In genomic region chr2:219496781-219497494, GRCh38 we compare ENCODE assay signal across 2 cellular contexts.
TF ChIP-seq lines count a peak whose summit lies in the region.

No MANE protein-coding gene starts in this region.

TF ChIP-seq in SK-N-SH, 30 proteins besides CTCF, POLR2A, EP300 and RAD21:
- TF ChIP-seq FOSL2 (IDR thresholded peaks at IDR 0.05; ENCODE audit: borderline replicate concordance, low read depth) (no peak), SMC3 (IDR thresholded peaks at IDR 0.05; ENCODE audit: low read depth, low read length) (no peak), FOXJ3 (CRISPR knock-in tag; IDR thresholded peaks at IDR 0.05) (no peak), PBX3 (IDR thresholded peaks at IDR 0.05) (no peak), RXRA (IDR thresholded peaks at IDR 0.05; ENCODE audit: borderline replicate concordance, low read depth) (no peak), IRF3 (IDR thresholded peaks at IDR 0.05; ENCODE audit: low read depth, low read length) (no peak), GABPA (IDR thresholded peaks at IDR 0.05; ENCODE audit: low read depth) (no peak), FOXM1 (IDR thresholded peaks at IDR 0.05; ENCODE audit: low read depth) (no peak), JUND (IDR thresholded peaks at IDR 0.05) (no peak), TCF12 (IDR thresholded peaks at IDR 0.05) (no peak), GATA2 (CRISPR knock-in tag; IDR thresholded peaks at IDR 0.05) (no peak), POLR2AphosphoS5 (IDR thresholded peaks at IDR 0.05; ENCODE audit: low read depth, low read length) (no peak), SIN3A (IDR thresholded peaks at IDR 0.05; ENCODE audit: borderline replicate concordance, low read depth, low read length) (no peak), TAF1 (IDR thresholded peaks at IDR 0.05; ENCODE audit: borderline replicate concordance, low read depth, low read length) (no peak), YY1 (IDR thresholded peaks at IDR 0.05; ENCODE audit: low read depth) (no peak)
- TF ChIP-seq, protein P1, sequence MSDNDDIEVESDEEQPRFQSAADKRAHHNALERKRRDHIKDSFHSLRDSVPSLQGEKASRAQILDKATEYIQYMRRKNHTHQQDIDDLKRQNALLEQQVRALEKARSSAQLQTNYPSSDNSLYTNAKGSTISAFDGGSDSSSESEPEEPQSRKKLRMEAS (IDR thresholded peaks at IDR 0.05; ENCODE audit: low read depth), result no peak

TF ChIP-seq in SK-N-SH treated with all-trans-retinoic acid at 6 μM for 48 hours, 23 proteins besides CTCF, POLR2A, EP300 and RAD21:
- TF ChIP-seq SNAI2 (CRISPR knock-in tag; IDR thresholded peaks at IDR 0.05), result no peak
- no peak for TF ChIP-seq OSR1 (CRISPR knock-in tag; IDR thresholded peaks at IDR 0.05)
- no peak for TF ChIP-seq CREB5 (CRISPR knock-in tag; IDR thresholded peaks at IDR 0.05; ENCODE audit: low read depth)
- no peak for TF ChIP-seq ESRRG (CRISPR knock-in tag; IDR thresholded peaks at IDR 0.05)
- TF ChIP-seq ZNF565 (CRISPR knock-in tag; conservative IDR thresholded peaks at IDR 0.05; ENCODE audit: low read depth), result no peak
- no peak for TF ChIP-seq GLIS3 (CRISPR knock-in tag; IDR thresholded peaks at IDR 0.05)
- TF ChIP-seq ARNTL (CRISPR knock-in tag; IDR thresholded peaks at IDR 0.05; ENCODE audit: borderline replicate concordance, low read depth), result no peak
- TF ChIP-seq, protein P2, sequence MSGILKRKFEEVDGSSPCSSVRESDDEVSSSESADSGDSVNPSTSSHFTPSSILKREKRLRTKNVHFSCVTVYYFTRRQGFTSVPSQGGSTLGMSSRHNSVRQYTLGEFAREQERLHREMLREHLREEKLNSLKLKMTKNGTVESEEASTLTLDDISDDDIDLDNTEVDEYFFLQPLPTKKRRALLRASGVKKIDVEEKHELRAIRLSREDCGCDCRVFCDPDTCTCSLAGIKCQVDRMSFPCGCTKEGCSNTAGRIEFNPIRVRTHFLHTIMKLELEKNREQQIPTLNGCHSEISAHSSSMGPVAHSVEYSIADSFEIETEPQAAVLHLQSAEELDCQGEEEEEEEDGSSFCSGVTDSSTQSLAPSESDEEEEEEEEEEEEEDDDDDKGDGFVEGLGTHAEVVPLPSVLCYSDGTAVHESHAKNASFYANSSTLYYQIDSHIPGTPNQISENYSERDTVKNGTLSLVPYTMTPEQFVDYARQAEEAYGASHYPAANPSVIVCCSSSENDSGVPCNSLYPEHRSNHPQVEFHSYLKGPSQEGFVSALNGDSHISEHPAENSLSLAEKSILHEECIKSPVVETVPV (CRISPR knock-in tag; IDR thresholded peaks at IDR 0.05), result no peak
- TF ChIP-seq TCF4 (CRISPR knock-in tag; IDR thresholded peaks at IDR 0.05; ENCODE audit: borderline replicate concordance), result no peak
- TF ChIP-seq ZNF8 (CRISPR knock-in tag; IDR thresholded peaks at IDR 0.05), result no peak
- TF ChIP-seq BACH2 (CRISPR knock-in tag; IDR thresholded peaks at IDR 0.05; ENCODE audit: borderline replicate concordance), result no peak
- TF ChIP-seq PPARA (CRISPR knock-in tag; IDR thresholded peaks at IDR 0.05; ENCODE audit: borderline replicate concordance), result no peak
- TF ChIP-seq ZFP3 (CRISPR knock-in tag; IDR thresholded peaks at IDR 0.05), result no peak
